33 cellular contexts compared by ENCODE assay signal in the genomic region with DNA sequence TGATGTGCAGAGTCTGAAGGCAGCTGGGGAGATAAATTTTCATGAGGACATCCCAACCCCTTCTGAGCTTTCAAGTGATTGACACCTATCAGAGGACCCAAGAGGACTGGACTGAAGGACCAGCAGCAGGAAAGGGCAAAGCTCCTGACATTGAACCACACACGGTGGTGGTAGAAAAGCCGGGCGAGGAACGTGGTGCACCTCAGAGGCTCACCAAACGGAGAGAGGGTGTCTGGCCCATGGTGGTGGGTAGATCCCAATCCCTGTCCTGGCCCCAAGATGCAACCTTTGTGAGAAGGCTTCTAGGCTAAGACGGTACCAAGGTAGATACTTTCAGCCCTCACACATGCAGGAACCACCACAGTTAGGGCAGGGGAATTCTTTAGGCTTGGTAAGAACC. TPM values are rescaled to one million over a fixed set of nuclear protein-coding genes. Genes with fewer than 3 reads are reported as not detected.
"Had no signal": no experiment of that assay in that cellular context is flagged by ENCODE, and none has a peak within 500 bp of the region (broad histone marks: within the 10 kb centered on the region; RNA-seq: fewer than 3 reads in every experiment).

No MANE protein-coding gene starts in this region.

- H3K9me3 Mint-ChIP-seq: activated B cell treated with CpG ODN at 0.5 μM for 24 hours; activated CD8-positive, alpha-beta T cell treated with anti-CD3 and anti-CD28 coated beads for 36 hours; activated T-cell treated with anti-CD3 and anti-CD28 coated beads, Interleukin-2, amount 50 U/mL, for 4 hours; activated T-helper 17 cell treated with anti-CD3 and anti-CD28 coated beads, Interleukin-2, amount 50 U/mL, for 72 hours; T-helper 2 cell treated with Interferon-gamma antibody and Interleukin-4, amounts not matched to agents 5 μg/mL and 100 μg/mL, for 36 hours had no signal

- H3K27ac Mint-ChIP-seq: activated B cell treated with CpG ODN at 0.5 μM for 24 hours; activated CD8-positive, alpha-beta T cell treated with anti-CD3 and anti-CD28 coated beads for 36 hours; activated naive CD8-positive, alpha-beta T cell; activated T-helper 17 cell treated with anti-CD3 and anti-CD28 coated beads, Interleukin-2, amount 50 U/mL, for 72 hours; brain; T-helper 17 cell; T-helper 2 cell treated with Interferon-gamma antibody and Interleukin-4, amounts not matched to agents 5 μg/mL and 100 μg/mL, for 36 hours had no signal

- H3K27me3 ChIP-seq: ascending aorta, breast epithelium, cardiac muscle cell, colonic mucosa, gastrocnemius medialis had no signal

- H3K4me1 ChIP-seq: breast epithelium, colonic mucosa had no signal

- H3K36me3 Mint-ChIP-seq: activated naive CD8-positive, alpha-beta T cell; brain had no signal

- H3K4me1 Mint-ChIP-seq: activated B cell treated with CpG ODN at 0.5 μM for 24 hours; activated T-helper 17 cell treated with anti-CD3 and anti-CD28 coated beads, Interleukin-2, amount 50 U/mL, for 72 hours; T-helper 17 cell had no signal

- DNase-seq: activated B cell treated with CpG ODN at 0.5 μM for 24 hours; activated CD4-positive, alpha-beta T cell treated with anti-CD3 and anti-CD28 coated beads for 48 hours; activated CD4-positive, alpha-beta T cell treated with anti-CD3 and anti-CD28 coated beads, Interleukin-2, amount 50 U/mL, for 1 hour; activated CD4-positive, alpha-beta T cell treated with anti-CD3 and anti-CD28 coated beads, Interleukin-2, amount 50 U/mL, for 48 hours; activated CD8-positive, alpha-beta memory T cell treated with anti-CD3 and anti-CD28 coated beads for 24 hours; activated CD8-positive, alpha-beta T cell treated with anti-CD3 and anti-CD28 coated beads for 36 hours; activated effector memory CD4-positive, alpha-beta T cell treated with Interleukin-2 at 50 U/mL for 16 hours; activated gamma-delta T cell treated with Interleukin-2 at 50 U/mL for 16 hours; activated naive CD4-positive, alpha-beta T cell treated with anti-CD3 and anti-CD28 coated beads, Interleukin-2, amount 50 U/mL, for 16 hours; activated naive CD4-positive, alpha-beta T cell treated with Interleukin-2 at 50 U/mL for 16 hours; activated T-cell treated with anti-CD3 and anti-CD28 coated beads, Interleukin-2, amount 50 U/mL, for 4 hours; central memory CD4-positive, alpha-beta T cell; cerebellar nuclear complex; colonic mucosa; effector CD8-positive, alpha-beta T cell; foreskin fibroblast; gastrocnemius medialis; glutamatergic neuron; T-helper 1 cell; T-helper 17 cell; T1000; WERI-Rb-1 had no signal

- H3K9me3 ChIP-seq: ascending aorta, breast epithelium, colonic mucosa, gastrocnemius medialis had no signal

- H3K27ac ChIP-seq: ascending aorta, breast epithelium, cardiac muscle cell, colonic mucosa, epithelial cell of prostate, gastrocnemius medialis, WERI-Rb-1 had no signal

- H3K4me3 Mint-ChIP-seq: activated B cell treated with CpG ODN at 0.5 μM for 24 hours; activated CD8-positive, alpha-beta T cell treated with anti-CD3 and anti-CD28 coated beads for 36 hours; activated naive CD8-positive, alpha-beta T cell; activated T-cell treated with anti-CD3 and anti-CD28 coated beads, Interleukin-2, amount 50 U/mL, for 4 hours; activated T-helper 17 cell treated with anti-CD3 and anti-CD28 coated beads, Interleukin-2, amount 50 U/mL, for 72 hours; brain; T-helper 17 cell; T-helper 2 cell treated with Interferon-gamma antibody and Interleukin-4, amounts not matched to agents 5 μg/mL and 100 μg/mL, for 36 hours had no signal

- H3K36me3 ChIP-seq: ascending aorta, breast epithelium, cardiac muscle cell, colonic mucosa, gastrocnemius medialis, WERI-Rb-1 had no signal

- FAIRE-seq: endometrium, endothelial cell of umbilical vein had no signal

- ATAC-seq: activated CD4-positive, CD25-positive, alpha-beta regulatory T cell treated with anti-CD3 and anti-CD28 coated beads, Interleukin-2, amount 50 U/mL, for 24 hours; activated CD8-positive, alpha-beta T cell treated with anti-CD3 and anti-CD28 coated beads for 36 hours; activated T-cell treated with anti-CD3 and anti-CD28 coated beads, Interleukin-2, amount 50 U/mL, for 4 hours; activated T-helper 17 cell treated with anti-CD3 and anti-CD28 coated beads, Interleukin-2, amount 50 U/mL, for 72 hours; gastrocnemius medialis; T-helper 17 cell had no signal

- H3K4me3 ChIP-seq: ascending aorta, breast epithelium, cardiac muscle cell, colonic mucosa, gastrocnemius medialis had no signal

RNA-seq across cellular contexts. Expression of a gene that starts 52.1 kb away (rescaled TPM):
- total RNA-seq: activated B cell treated with CpG ODN at 0.5 μM for 24 hours; activated CD8-positive, alpha-beta T cell treated with anti-CD3 and anti-CD28 coated beads for 36 hours; activated T-cell treated with anti-CD3 and anti-CD28 coated beads, Interleukin-2, amount 50 U/mL, for 4 hours; activated T-helper 17 cell treated with anti-CD3 and anti-CD28 coated beads, Interleukin-2, amount 50 U/mL, for 72 hours; endothelial cell of umbilical vein; T-helper 17 cell had no signal
